ENCODE assay signal across 15 cellular contexts in genomic region chr3:114554716-114555115, GRCh38.
"Had no signal": no experiment of that assay in that cellular context is flagged by ENCODE, and none has a peak within 500 bp of the region (broad histone marks: within the 10 kb centered on the region; RNA-seq: fewer than 3 reads in every experiment).

No MANE protein-coding gene starts in this region.

- H3K9me3 ChIP-seq: mucosa of descending colon, thyroid gland had no signal

- H3K9ac ChIP-seq: parathyroid adenoma had no signal

- H3K27ac ChIP-seq: coronary artery, hepatocyte, parathyroid adenoma, thyroid gland had no signal

- H2AFZ ChIP-seq: hepatocyte, parathyroid adenoma had no signal

- DNase-seq: activated CD4-positive, alpha-beta T cell treated with anti-CD3 and anti-CD28 coated beads for 4 hours; activated CD8-positive, alpha-beta T cell treated with anti-CD3 and anti-CD28 coated beads for 36 hours; activated effector memory CD4-positive, alpha-beta T cell treated with Interleukin-2 at 50 U/mL for 16 hours; activated naive CD4-positive, alpha-beta T cell treated with anti-CD3 and anti-CD28 coated beads, Interleukin-2, amount 50 U/mL, for 16 hours; activated T-cell treated with anti-CD3 and anti-CD28 coated beads, Interleukin-2, amount 50 U/mL, for 4 hours; caudate nucleus; left ventricle myocardium superior; mucosa of descending colon; naive thymus-derived CD4-positive, alpha-beta T cell; T-helper 17 cell; thyroid gland had no signal

- H3K36me3 ChIP-seq: thyroid gland had no signal

- H3K79me2 ChIP-seq: hepatocyte, parathyroid adenoma had no signal

- H3K4me2 ChIP-seq: hepatocyte had no signal

- H3K4me3 ChIP-seq: coronary artery, hepatocyte, mucosa of descending colon, thyroid gland had no signal

- H3K27me3 ChIP-seq: hepatocyte, thyroid gland had no signal

- ATAC-seq: activated CD8-positive, alpha-beta T cell treated with anti-CD3 and anti-CD28 coated beads for 36 hours; activated T-cell treated with anti-CD3 and anti-CD28 coated beads, Interleukin-2, amount 50 U/mL, for 4 hours; mucosa of descending colon; naive thymus-derived CD4-positive, alpha-beta T cell; stimulated activated memory B cell treated with anti-CD40 and anti-IgM and Interleukin-4, amounts not matched to agents 10 μg/mL and 1 μg/mL and 100 μg/mL, for 72 hours; T-helper 17 cell had no signal

- H3K4me1 ChIP-seq: parathyroid adenoma had no signal
